Comparison of ENCODE assay signal across 14 cellular contexts in genomic region chr3:85939026-85939616, GRCh38.
DNase-seq lines count a peak whose midpoint lies in the region; TF ChIP-seq lines count a peak whose summit lies in the region.
"Had no signal": no experiment of that assay in that cellular context is flagged by ENCODE, and none has a peak within 500 bp of the region (broad histone marks: within the 10 kb centered on the region; RNA-seq: fewer than 3 reads in every experiment).

No MANE protein-coding gene starts in this region.

- H3K9me3 Mint-ChIP-seq in mesothelial cell of epicardium = peaks cover 8% of the 10 kb centered on the region
- peaks cover 0 to 4% (median 2%) of the 10 kb centered on the region in 7 donors for H3K9me3 Mint-ChIP-seq in CD14-positive monocyte

- no peak overlapping the region for H3K4me3 Mint-ChIP-seq in mesothelial cell of epicardium
- no peak overlapping the region for H3K4me3 Mint-ChIP-seq in CD14-positive monocyte
- H3K4me3 Mint-ChIP-seq: activated CD4-positive, alpha-beta T cell treated with anti-CD3 and anti-CD28 coated beads, Interleukin-2, amount 10 ng/mL, durations not matched to agents 7 days and 5 days; memory B cell had no signal

- no peak overlapping the region for H3K4me3 ChIP-seq in astrocyte of the cerebellum (ENCODE audit: low read depth, low read length)
- H3K4me3 ChIP-seq: tibial nerve had no signal

- DNase-seq in DMS 273 (lab: John Stamatoyannopoulos, UW; ENCODE audit: unreplicated experiment) = peak; percentile 45
- DNase-seq in NCI-H2107 (lab: John Stamatoyannopoulos, UW) = peak; percentile 81
- DNase-seq in astrocyte of the cerebellum (ENCODE audit: low read depth) = peak; percentile 33
- DNase-seq in mesothelial cell of epicardium (ENCODE audit: low spot score in 2 of 2, unreplicated experiment in 2 of 2) = no peak
- DNase-seq in NCI-H146 treated with DMSO at 0.1 percent for 48 hours (lab: John Stamatoyannopoulos, UW; ENCODE audit: unreplicated experiment) = no peak
- no peak for DNase-seq in CD14-positive monocyte (ENCODE audit: low spot score)
- no peak for DNase-seq in cerebellum (ENCODE audit: low spot score)
- DNase-seq in SK-N-DZ (ENCODE audit: low spot score) = no peak
- DNase-seq: activated CD4-positive, alpha-beta T cell treated with anti-CD3 and anti-CD28 coated beads, Interleukin-2, amount 10 ng/mL, durations not matched to agents 7 days and 5 days; foreskin keratinocyte; NCI-H524; right cardiac atrium had no signal

- TF ChIP-seq CTCF in astrocyte of the cerebellum (IDR thresholded peaks at IDR 0.05; ENCODE audit: low read depth, low read length, missing control alignments) = no peak
- TF ChIP-seq CTCF in mesothelial cell of epicardium (IDR thresholded peaks at IDR 0.05; ENCODE audit: unreplicated experiment) = no peak
- no peak for TF ChIP-seq CTCF in CD14-positive monocyte (IDR thresholded peaks at IDR 0.05)

- H3K4me1 Mint-ChIP-seq in mesothelial cell of epicardium (peaks cover 9% of the 10 kb centered on the region), CD14-positive monocyte (no peaks in the 10 kb centered on the region)
- H3K4me1 Mint-ChIP-seq: activated CD4-positive, alpha-beta T cell treated with anti-CD3 and anti-CD28 coated beads, Interleukin-2, amount 10 ng/mL, durations not matched to agents 7 days and 5 days; memory B cell had no signal

- H3K27me3 Mint-ChIP-seq in mesothelial cell of epicardium (ENCODE audit: low read depth) = no peaks in the 10 kb centered on the region
- H3K27me3 Mint-ChIP-seq in CD14-positive monocyte (ENCODE audit: low read depth in 3 of 3) = no peaks in the 10 kb centered on the region
- H3K27me3 Mint-ChIP-seq: activated CD4-positive, alpha-beta T cell treated with anti-CD3 and anti-CD28 coated beads, Interleukin-2, amount 10 ng/mL, durations not matched to agents 7 days and 5 days; memory B cell had no signal

- H3K36me3 Mint-ChIP-seq in mesothelial cell of epicardium (peaks cover 4% of the 10 kb centered on the region), CD14-positive monocyte (no peaks in the 10 kb centered on the region)
- H3K36me3 Mint-ChIP-seq: memory B cell had no signal

- peak overlapping the region; percentile 70 for H3K27ac Mint-ChIP-seq in mesothelial cell of epicardium
- no peak overlapping the region for H3K27ac Mint-ChIP-seq in CD14-positive monocyte
- H3K27ac Mint-ChIP-seq: activated CD4-positive, alpha-beta T cell treated with anti-CD3 and anti-CD28 coated beads, Interleukin-2, amount 10 ng/mL, durations not matched to agents 7 days and 5 days; memory B cell had no signal

- in situ Hi-C loops in astrocyte of the cerebellum (cut with HindIII; ENCODE audit: low sequenced_read_pairs) = no loop called here

- intact Hi-C loops in CD14-positive monocyte (cut with micrococcal nuclease) = no loop called here

Comparison
In these comparisons a context has a peak if more than half of its experiments do, and no peak if none do; other contexts are left out.
1. DNase-seq: peak in DMS 273 (single experiment), NCI-H2107 (single experiment) and astrocyte of the cerebellum (single experiment); none in mesothelial cell of epicardium (0 of 2), NCI-H146 treated with DMSO at 0.1 percent for 48 hours (single experiment), CD14-positive monocyte (single experiment), cerebellum (single experiment) and SK-N-DZ (single experiment).